ENCODE assay signal across 1 cellular context in genomic region chr10:24849537-24850299, GRCh38.
A peak's percentile ranks its signal among the peaks of the same experiment; 100 is the strongest.
TF ChIP-seq lines count a peak whose summit lies in the region.

No MANE protein-coding gene starts in this region.

TF ChIP-seq in GM23338, 12 proteins besides CTCF, POLR2A, EP300 and RAD21 (continued from another document):
- TF ChIP-seq, protein P1, sequence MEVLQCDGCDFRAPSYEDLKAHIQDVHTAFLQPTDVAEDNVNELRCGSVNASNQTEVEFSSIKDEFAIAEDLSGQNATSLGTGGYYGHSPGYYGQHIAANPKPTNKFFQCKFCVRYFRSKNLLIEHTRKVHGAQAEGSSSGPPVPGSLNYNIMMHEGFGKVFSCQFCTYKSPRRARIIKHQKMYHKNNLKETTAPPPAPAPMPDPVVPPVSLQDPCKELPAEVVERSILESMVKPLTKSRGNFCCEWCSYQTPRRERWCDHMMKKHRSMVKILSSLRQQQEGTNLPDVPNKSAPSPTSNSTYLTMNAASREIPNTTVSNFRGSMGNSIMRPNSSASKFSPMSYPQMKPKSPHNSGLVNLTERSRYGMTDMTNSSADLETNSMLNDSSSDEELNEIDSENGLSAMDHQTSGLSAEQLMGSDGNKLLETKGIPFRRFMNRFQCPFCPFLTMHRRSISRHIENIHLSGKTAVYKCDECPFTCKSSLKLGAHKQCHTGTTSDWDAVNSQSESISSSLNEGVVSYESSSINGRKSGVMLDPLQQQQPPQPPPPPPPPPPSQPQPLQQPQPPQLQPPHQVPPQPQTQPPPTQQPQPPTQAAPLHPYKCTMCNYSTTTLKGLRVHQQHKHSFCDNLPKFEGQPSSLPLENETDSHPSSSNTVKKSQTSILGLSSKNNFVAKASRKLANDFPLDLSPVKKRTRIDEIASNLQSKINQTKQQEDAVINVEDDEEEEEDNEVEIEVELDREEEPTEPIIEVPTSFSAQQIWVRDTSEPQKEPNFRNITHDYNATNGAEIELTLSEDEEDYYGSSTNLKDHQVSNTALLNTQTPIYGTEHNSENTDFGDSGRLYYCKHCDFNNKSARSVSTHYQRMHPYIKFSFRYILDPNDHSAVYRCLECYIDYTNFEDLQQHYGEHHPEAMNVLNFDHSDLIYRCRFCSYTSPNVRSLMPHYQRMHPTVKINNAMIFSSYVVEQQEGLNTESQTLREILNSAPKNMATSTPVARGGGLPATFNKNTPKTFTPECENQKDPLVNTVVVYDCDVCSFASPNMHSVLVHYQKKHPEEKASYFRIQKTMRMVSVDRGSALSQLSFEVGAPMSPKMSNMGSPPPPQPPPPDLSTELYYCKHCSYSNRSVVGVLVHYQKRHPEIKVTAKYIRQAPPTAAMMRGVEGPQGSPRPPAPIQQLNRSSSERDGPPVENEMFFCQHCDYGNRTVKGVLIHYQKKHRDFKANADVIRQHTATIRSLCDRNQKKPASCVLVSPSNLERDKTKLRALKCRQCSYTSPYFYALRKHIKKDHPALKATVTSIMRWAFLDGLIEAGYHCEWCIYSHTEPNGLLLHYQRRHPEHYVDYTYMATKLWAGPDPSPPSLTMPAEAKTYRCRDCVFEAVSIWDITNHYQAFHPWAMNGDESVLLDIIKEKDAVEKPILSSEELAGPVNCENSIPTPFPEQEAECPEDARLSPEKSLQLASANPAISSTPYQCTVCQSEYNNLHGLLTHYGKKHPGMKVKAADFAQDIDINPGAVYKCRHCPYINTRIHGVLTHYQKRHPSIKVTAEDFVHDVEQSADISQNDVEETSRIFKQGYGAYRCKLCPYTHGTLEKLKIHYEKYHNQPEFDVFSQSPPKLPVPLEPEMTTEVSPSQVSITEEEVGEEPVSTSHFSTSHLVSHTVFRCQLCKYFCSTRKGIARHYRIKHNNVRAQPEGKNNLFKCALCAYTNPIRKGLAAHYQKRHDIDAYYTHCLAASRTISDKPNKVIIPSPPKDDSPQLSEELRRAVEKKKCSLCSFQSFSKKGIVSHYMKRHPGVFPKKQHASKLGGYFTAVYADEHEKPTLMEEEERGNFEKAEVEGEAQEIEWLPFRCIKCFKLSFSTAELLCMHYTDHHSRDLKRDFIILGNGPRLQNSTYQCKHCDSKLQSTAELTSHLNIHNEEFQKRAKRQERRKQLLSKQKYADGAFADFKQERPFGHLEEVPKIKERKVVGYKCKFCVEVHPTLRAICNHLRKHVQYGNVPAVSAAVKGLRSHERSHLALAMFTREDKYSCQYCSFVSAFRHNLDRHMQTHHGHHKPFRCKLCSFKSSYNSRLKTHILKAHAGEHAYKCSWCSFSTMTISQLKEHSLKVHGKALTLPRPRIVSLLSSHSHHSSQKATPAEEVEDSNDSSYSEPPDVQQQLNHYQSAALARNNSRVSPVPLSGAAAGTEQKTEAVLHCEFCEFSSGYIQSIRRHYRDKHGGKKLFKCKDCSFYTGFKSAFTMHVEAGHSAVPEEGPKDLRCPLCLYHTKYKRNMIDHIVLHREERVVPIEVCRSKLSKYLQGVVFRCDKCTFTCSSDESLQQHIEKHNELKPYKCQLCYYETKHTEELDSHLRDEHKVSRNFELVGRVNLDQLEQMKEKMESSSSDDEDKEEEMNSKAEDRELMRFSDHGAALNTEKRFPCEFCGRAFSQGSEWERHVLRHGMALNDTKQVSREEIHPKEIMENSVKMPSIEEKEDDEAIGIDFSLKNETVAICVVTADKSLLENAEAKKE (CRISPR knock-in tag; IDR thresholded peaks at IDR 0.05) = peak; percentile 48; the same call in 1 of the 2 replicates
